ENCODE assay signal across 21 cellular contexts in the genomic region with DNA sequence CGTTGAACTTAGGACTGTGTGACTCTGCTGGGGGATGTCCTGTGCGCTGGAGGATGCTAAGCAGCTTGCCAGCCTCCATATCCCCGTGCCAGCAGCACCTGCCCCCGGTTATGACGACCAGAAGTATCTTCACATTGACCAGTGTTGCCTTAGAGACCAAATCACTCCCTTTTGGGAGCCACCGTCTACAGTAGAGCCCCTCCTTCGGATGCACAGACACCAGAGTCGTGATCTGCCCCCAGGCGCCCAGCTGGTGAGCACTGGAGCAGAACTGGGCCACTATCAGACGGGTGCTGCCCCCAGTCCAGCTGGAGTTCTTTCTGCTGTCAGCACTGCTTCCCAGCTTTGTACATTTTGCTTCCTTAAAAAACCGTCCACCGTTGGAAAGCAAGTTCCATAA. TPM values are rescaled to one million over a fixed set of nuclear protein-coding genes. Genes with fewer than 3 reads are reported as not detected.
DNase-seq lines count a peak whose midpoint lies in the region; ATAC-seq and TF ChIP-seq lines count a peak whose summit lies in the region.
"Had no signal": no experiment of that assay in that cellular context is flagged by ENCODE, and none has a peak within 500 bp of the region (broad histone marks: within the 10 kb centered on the region; RNA-seq: fewer than 3 reads in every experiment).

No MANE protein-coding gene starts in this region.

- peaks cover 7 to 18% (median 12%) of the 10 kb centered on the region in 3 donors for H3K4me1 Mint-ChIP-seq in IgD-negative memory B cell

- H3K4me1 ChIP-seq in DOHH2 (ENCODE audit: control insufficient read depth, low read length) (peaks cover 23% of the 10 kb centered on the region), spleen (peaks cover 0 to 8% (median 0%) of the 10 kb centered on the region in 6 donors)
- H3K4me1 ChIP-seq: Caco-2, Peyer's patch, SJSA1 had no signal

- H3K4me3 Mint-ChIP-seq in IgD-negative memory B cell = peak overlapping the region in 1 of 4 donors; percentile 78
- H3K4me3 Mint-ChIP-seq: CD4-positive, CD25-positive, alpha-beta regulatory T cell; H9 had no signal

- H3K4me3 ChIP-seq in DOHH2 (ENCODE audit: low read length) = peak overlapping the region; percentile 28; the same call in 1 of the 2 replicates
- H3K4me3 ChIP-seq in spleen = no peak overlapping the region
- H3K4me3 ChIP-seq: Peyer's patch, SJSA1 had no signal

- 0 out of 2 replicates have a peak, but pooled peaks cover 8% of the 10 kb centered on the region for H4K20me1 ChIP-seq in DOHH2 (ENCODE audit: control insufficient read depth, insufficient read depth, low read depth, low read length)

- H3K36me3 ChIP-seq in DOHH2 (ENCODE audit: control insufficient read depth, low read length) = peaks cover 90% of the 10 kb centered on the region
- H3K36me3 ChIP-seq in spleen = peaks cover 0 to 100% (median 83%) of the 10 kb centered on the region in 6 donors
- H3K36me3 ChIP-seq: SJSA1 had no signal

- no peaks in the 10 kb centered on the region for H3K27me3 Mint-ChIP-seq in IgD-negative memory B cell
- H3K27me3 Mint-ChIP-seq: CD4-positive, CD25-positive, alpha-beta regulatory T cell had no signal

- H3K79me2 ChIP-seq in DOHH2 (ENCODE audit: control insufficient read depth, low read length) = 0 out of 2 replicates have a peak, but pooled peaks cover 4% of the 10 kb centered on the region

- H3F3A ChIP-seq in DOHH2 (ENCODE audit: control insufficient read depth, insufficient read depth) = peaks cover 6% of the 10 kb centered on the region; the same call in 1 of the 2 replicates

- DNase-seq in germinal center (ENCODE audit: low spot score) = peak; percentile 39
- DNase-seq in spleen = peak; percentile 57
- no peak for DNase-seq in NCI-H524 treated with DMSO at 0.1 percent for 48 hours (lab: John Stamatoyannopoulos, UW)
- DNase-seq in HUDEP-2 (lab: John Stamatoyannopoulos, UW; ENCODE audit: unreplicated experiment in 76 of 76) = no peak
- no peak for DNase-seq in stimulated activated CD4-positive, alpha-beta T cell treated with anti-CD3 and anti-CD28 coated beads, Interleukin-4, amount 100 ng/mL, for 4 hours
- DNase-seq: ACHN; Caco-2; CD4-positive, CD25-positive, alpha-beta regulatory T cell; GF-D8; H9; NCI-H1105 treated with DMSO at 0.1 percent for 48 hours; NCI-H1694; NCI-H510A; NCI-H82; Peyer's patch; SW 1271; T-helper 2 cell had no signal

- TF ChIP-seq CTCF in DOHH2 (IDR thresholded peaks at IDR 0.05; ENCODE audit: low read depth, low read length, poor library complexity, severe bottlenecking) = no peak
- no peak for TF ChIP-seq CTCF in spleen (IDR thresholded peaks at IDR 0.05 in 8 of 11, conservative IDR thresholded peaks at IDR 0.05 in 3 of 11)

- H3K9me3 ChIP-seq in DOHH2 (ENCODE audit: control insufficient read depth, insufficient read depth, low read length) (no peaks in the 10 kb centered on the region), spleen (no peaks in the 10 kb centered on the region)
- H3K9me3 ChIP-seq: Caco-2, Peyer's patch, SJSA1 had no signal

- no peaks in the 10 kb centered on the region for H3K9me2 ChIP-seq in DOHH2 (replicated peaks; ENCODE audit: control insufficient read depth, low read length)

- intact Hi-C loops in spleen (cut with DNase I; ENCODE audit: low total_unique reads) = no loop called here

- H3K27me3 ChIP-seq in DOHH2 (ENCODE audit: control insufficient read depth, low read length) (no peaks in the 10 kb centered on the region), spleen (replicated peaks in 1 of 7) (no peaks in the 10 kb centered on the region)
- H3K27me3 ChIP-seq: Peyer's patch, SJSA1 had no signal

- 80 to 90% (median 86%) methylated on average over 9 to 12 of the region's 12 CpGs for WGBS in spleen, 5 donors

- H3K9me3 Mint-ChIP-seq in IgD-negative memory B cell = no peaks in the 10 kb centered on the region
- H3K9me3 Mint-ChIP-seq: CD4-positive, CD25-positive, alpha-beta regulatory T cell; H9 had no signal

- H3K27ac Mint-ChIP-seq in IgD-negative memory B cell = peak overlapping the region in 2 of 3 donors; percentile 14 to 56
- H3K27ac Mint-ChIP-seq: H9 had no signal

- ATAC-seq in HG02970 (IDR thresholded peaks at IDR 0.05; ENCODE audit: low FRiP score, unreplicated experiment) = no peak

- TF ChIP-seq POLR2A in spleen (IDR thresholded peaks at IDR 0.05) = no peak

- H3K4me2 ChIP-seq in DOHH2 (ENCODE audit: low read length) = peak overlapping the region; percentile 53

- peaks cover 25% of the 10 kb centered on the region for H3K36me3 Mint-ChIP-seq in IgD-negative memory B cell

- H3K27ac ChIP-seq in DOHH2 (ENCODE audit: low read depth, low read length) (no peak overlapping the region), spleen (no peak overlapping the region)
- H3K27ac ChIP-seq: Peyer's patch, SJSA1 had no signal

RNA-seq across cellular contexts. Expression of a gene that starts 30.0 kb away (rescaled TPM):
- polyA plus RNA-seq in IgD-negative memory B cell = 4.7 TPM
- 10 to 100 TPM; 22.6 to 32.2 (median 27.1) TPM for total RNA-seq in spleen
- polyA plus RNA-seq in spleen = 10 to 100 TPM in 2 of 3 donors, 1 to 10 TPM in 1; 9.9 to 15.6 (median 10.8) TPM

RNA-seq across cellular contexts. Expression of a gene that starts 54.7 kb away (rescaled TPM):
- 49.0 TPM for polyA plus RNA-seq in IgD-negative memory B cell
- total RNA-seq in spleen = 10 to 100 TPM; 21.3 to 42.7 (median 32.7) TPM
- 10 to 100 TPM; 17.6 to 29.6 (median 23.8) TPM for polyA plus RNA-seq in spleen

Comparison
In these comparisons a context has a peak if more than half of its experiments do, and no peak if none do; other contexts are left out.
1. DNase-seq: peak in germinal center (single experiment) and spleen (single experiment); none in NCI-H524 treated with DMSO at 0.1 percent for 48 hours (single experiment), HUDEP-2 (0 of 76) and stimulated activated CD4-positive, alpha-beta T cell treated with anti-CD3 and anti-CD28 coated beads, Interleukin-4, amount 100 ng/mL, for 4 hours (0 of 2).